Comparison of ENCODE assay signal across 10 cellular contexts in genomic region chr12:131452444-131452860, GRCh38.
DNase-seq lines count a peak whose midpoint lies in the region; ATAC-seq and TF ChIP-seq lines count a peak whose summit lies in the region.
"Had no signal": no experiment of that assay in that cellular context is flagged by ENCODE, and none has a peak within 500 bp of the region (broad histone marks: within the 10 kb centered on the region; RNA-seq: fewer than 3 reads in every experiment).

No MANE protein-coding gene starts in this region.

- H3K4me1 ChIP-seq in adrenal gland (replicated peaks in 1 of 2) = no peaks in the 10 kb centered on the region
- H3K4me1 ChIP-seq: SJSA1 had no signal

- ATAC-seq in HG03565 (IDR thresholded peaks at IDR 0.05; ENCODE audit: unreplicated experiment) (no peak), HG03378 (IDR thresholded peaks at IDR 0.05; ENCODE audit: unreplicated experiment) (no peak)

- no peak for TF ChIP-seq POLR2A in adrenal gland (IDR thresholded peaks at IDR 0.05)

- intact Hi-C loops in adrenal gland (cut with DNase I) = no loop called here

- 2 to 5% (median 4%) methylated on average over 7 to 10 of the region's 10 CpGs for WGBS in adrenal gland, 4 donors

- DNase-seq in GM06990 (ENCODE audit: extremely low read depth, insufficient read length) (peak; percentile 39), HuH-7.5 (ENCODE audit: low spot score) (peak; percentile 29), adrenal gland (peak in 2 of 7 donors; percentile 9 to 44), progenitor cell of endocrine pancreas (ENCODE audit: low spot score, unreplicated experiment) (no peak), DMS153 (lab: John Stamatoyannopoulos, UW) (no peak)
- no peak for DNase-seq in activated CD8-positive, alpha-beta memory T cell treated with anti-CD3 and anti-CD28 coated beads, Interleukin-2, amount 50 U/mL, for 4 hours

- TF ChIP-seq CTCF in GM06990 (IDR thresholded peaks at IDR 0.05; ENCODE audit: insufficient read depth, low read length, poor library complexity, severe bottlenecking) = peak; percentile 75
- peak in 4 of 6 experiments; percentile 27 to 39 (median 30) for TF ChIP-seq CTCF in adrenal gland (IDR thresholded peaks at IDR 0.05)
- peak; percentile 64 for TF ChIP-seq CTCF in progenitor cell of endocrine pancreas (IDR thresholded peaks at IDR 0.05; ENCODE audit: unreplicated experiment)

- peaks cover 15% of the 10 kb centered on the region for H3K27me3 Mint-ChIP-seq in progenitor cell of endocrine pancreas

- H3K27me3 ChIP-seq in GM06990 (replicated peaks; ENCODE audit: control insufficient read depth, insufficient read depth, low read length) = no peaks in the 10 kb centered on the region; the same call in 1 of the 2 replicates
- H3K27me3 ChIP-seq in adrenal gland = no peaks in the 10 kb centered on the region
- H3K27me3 ChIP-seq: SJSA1 had no signal

- no peak overlapping the region for H3K4me3 Mint-ChIP-seq in progenitor cell of endocrine pancreas (ENCODE audit: low read depth)
- H3K4me3 Mint-ChIP-seq: central memory CD8-positive, alpha-beta T cell had no signal

- H3K36me3 ChIP-seq in GM06990 (ENCODE audit: control insufficient read depth, insufficient read depth, low read length) (no peaks in the 10 kb centered on the region), adrenal gland (replicated peaks in 1 of 2) (no peaks in the 10 kb centered on the region)
- H3K36me3 ChIP-seq: SJSA1 had no signal

- no peaks in the 10 kb centered on the region for H3K9me3 Mint-ChIP-seq in progenitor cell of endocrine pancreas (ENCODE audit: low read depth)
- H3K9me3 Mint-ChIP-seq: central memory CD8-positive, alpha-beta T cell had no signal

- H3K9me3 ChIP-seq in adrenal gland (replicated peaks in 1 of 3) = peaks cover 0 to 6% (median 0%) of the 10 kb centered on the region in 3 donors
- H3K9me3 ChIP-seq: SJSA1 had no signal

- H3K27ac ChIP-seq in adrenal gland = no peak overlapping the region
- H3K27ac ChIP-seq: SJSA1 had no signal

- H3K4me3 ChIP-seq in GM06990 (replicated peaks; ENCODE audit: low read depth, low read length) (no peak overlapping the region), adrenal gland (no peak overlapping the region)
- H3K4me3 ChIP-seq: SJSA1 had no signal

- H3K4me1 Mint-ChIP-seq in progenitor cell of endocrine pancreas (ENCODE audit: low read depth) = no peaks in the 10 kb centered on the region
- H3K4me1 Mint-ChIP-seq: central memory CD8-positive, alpha-beta T cell had no signal

- H3K27ac Mint-ChIP-seq in progenitor cell of endocrine pancreas = no peak overlapping the region

- no peaks in the 10 kb centered on the region for H3K36me3 Mint-ChIP-seq in progenitor cell of endocrine pancreas (ENCODE audit: insufficient read depth)

Comparison
In these comparisons a context has a peak if more than half of its experiments do, and no peak if none do; other contexts are left out.
1. DNase-seq: peak in GM06990 (single experiment) and HuH-7.5 (single experiment); none in progenitor cell of endocrine pancreas (single experiment), activated CD8-positive, alpha-beta memory T cell treated with anti-CD3 and anti-CD28 coated beads, Interleukin-2, amount 50 U/mL, for 4 hours (single experiment) and DMS153 (single experiment).
2. Peak in every context shown above with its lines, with median percentiles within 50 percentile points of each other: CTCF ChIP-seq.